In the genomic region with DNA sequence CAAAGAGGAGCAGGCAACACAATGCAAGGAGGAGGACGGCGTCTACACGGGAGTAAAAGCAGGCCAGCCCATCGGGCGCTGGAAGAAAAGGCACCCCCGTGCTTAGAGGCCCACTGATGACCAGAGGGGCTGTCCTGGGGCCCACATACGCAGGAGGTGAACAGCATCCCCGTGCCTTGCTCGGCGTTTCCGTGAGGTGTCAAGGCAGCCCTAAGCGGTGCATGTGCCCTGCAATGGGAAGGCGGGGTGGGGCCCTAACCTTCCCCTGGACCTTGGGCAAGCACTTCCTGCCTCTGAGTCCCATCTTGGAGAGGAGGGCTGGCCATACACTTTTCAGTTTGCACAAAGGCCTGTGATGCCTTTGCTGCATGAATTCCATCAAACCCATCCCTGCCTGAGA, we compare ENCODE assay signal across 21 cellular contexts.
"Had no signal": no experiment of that assay in that cellular context is flagged by ENCODE, and none has a peak within 500 bp of the region (broad histone marks: within the 10 kb centered on the region; RNA-seq: fewer than 3 reads in every experiment).

No MANE protein-coding gene starts in this region.

- H3K36me3 ChIP-seq: neutrophil, right lobe of liver, tibial nerve had no signal

- H3K27ac Mint-ChIP-seq: memory B cell; naive B cell; nephron; stimulated activated naive B cell treated with anti-CD40 and anti-IgM and Interleukin-4, amounts not matched to agents 10 μg/mL and 1 μg/mL and 100 μg/mL, for 72 hours; stimulated activated naive CD8-positive, alpha-beta T cell treated with anti-CD3 and anti-CD28 coated beads, Interleukin-15, amount 100 ng/mL, for 72 hours had no signal

- H3K4me3 ChIP-seq: dorsolateral prefrontal cortex, hepatocyte, psoas muscle, right lobe of liver, testis, tibial nerve had no signal

- H3K4me1 ChIP-seq: psoas muscle, testis, tibial nerve had no signal

- DNase-seq: cortex of kidney; effector CD8-positive, alpha-beta T cell; foreskin melanocyte; head of caudate nucleus; kidney glomerular epithelial cell; naive B cell; psoas muscle; retina; stimulated activated CD4-positive, alpha-beta T cell treated with anti-CD3 and anti-CD28 coated beads, Interleukin-2, amount 100 ng/mL, for 24 hours; stimulated activated CD4-positive, alpha-beta T cell treated with anti-CD3 and anti-CD28 coated beads, Interleukin-4, amount 100 ng/mL, for 4 hours; stimulated activated naive B cell treated with anti-CD40 and anti-IgM and Interleukin-4, amounts not matched to agents 10 μg/mL and 1 μg/mL and 100 μg/mL, for 72 hours; stimulated activated naive CD8-positive, alpha-beta T cell treated with anti-CD3 and anti-CD28 coated beads, Interleukin-15, amount 100 ng/mL, for 72 hours; testis had no signal

- H3K79me2 ChIP-seq: hepatocyte had no signal

- H2AFZ ChIP-seq: hepatocyte had no signal

- H3K4me1 Mint-ChIP-seq: nephron had no signal

- H3K9me3 Mint-ChIP-seq: memory B cell; naive B cell; nephron; stimulated activated naive B cell treated with anti-CD40 and anti-IgM and Interleukin-4, amounts not matched to agents 10 μg/mL and 1 μg/mL and 100 μg/mL, for 72 hours; stimulated activated naive CD8-positive, alpha-beta T cell treated with anti-CD3 and anti-CD28 coated beads, Interleukin-15, amount 100 ng/mL, for 72 hours had no signal

- H3K36me3 Mint-ChIP-seq: naive B cell; stimulated activated naive B cell treated with anti-CD40 and anti-IgM and Interleukin-4, amounts not matched to agents 10 μg/mL and 1 μg/mL and 100 μg/mL, for 72 hours had no signal

- H3K27ac ChIP-seq: dorsolateral prefrontal cortex, hepatocyte, neutrophil, psoas muscle, right lobe of liver, testis, tibial nerve had no signal

- H3K27me3 ChIP-seq: hepatocyte, right lobe of liver, testis had no signal

- ATAC-seq: left lobe of liver; psoas muscle; right lobe of liver; stimulated activated naive CD8-positive, alpha-beta T cell treated with anti-CD3 and anti-CD28 coated beads, Interleukin-15, amount 100 ng/mL, for 72 hours had no signal

- H3K9me3 ChIP-seq: neutrophil, psoas muscle, right lobe of liver, testis, tibial nerve had no signal

- H3K4me3 Mint-ChIP-seq: memory B cell; nephron; stimulated activated naive CD8-positive, alpha-beta T cell treated with anti-CD3 and anti-CD28 coated beads, Interleukin-15, amount 100 ng/mL, for 72 hours had no signal

- H3K4me2 ChIP-seq: hepatocyte had no signal
